Comparison of ENCODE assay signal across 11 cellular contexts in genomic region chr1:30966690-30967369, GRCh38. TPM values are rescaled to one million over a fixed set of nuclear protein-coding genes. Genes with fewer than 3 reads are reported as not detected.
DNase-seq lines count a peak whose midpoint lies in the region; ATAC-seq and TF ChIP-seq lines count a peak whose summit lies in the region.
"Had no signal": no experiment of that assay in that cellular context is flagged by ENCODE, and none has a peak within 500 bp of the region (broad histone marks: within the 10 kb centered on the region; RNA-seq: fewer than 3 reads in every experiment).

No MANE protein-coding gene starts in this region.

- no peaks in the 10 kb centered on the region for H4K20me1 ChIP-seq in mammary epithelial cell (ENCODE audit: insufficient read depth, low read length)

- H3K27ac Mint-ChIP-seq in naive thymus-derived CD8-positive, alpha-beta T cell, result peak overlapping the region in 6 of 10 donors; percentile 16 to 80 (median 36)

- H3K9me3 Mint-ChIP-seq in naive thymus-derived CD8-positive, alpha-beta T cell, result no peaks in the 10 kb centered on the region

- POLR2A ChIA-PET in naive thymus-derived CD8-positive, alpha-beta T cell (lab: Charles Lee), result no interaction called here

- CTCF ChIA-PET in mammary epithelial cell (lab: Charles Lee; ENCODE audit: low non-redundant PET), result no interaction called here

- H3K36me3 ChIP-seq in mammary epithelial cell (ENCODE audit: insufficient read depth, low read length), result peaks cover 51% of the 10 kb centered on the region

- H3K27me3 Mint-ChIP-seq in naive thymus-derived CD8-positive, alpha-beta T cell, result no peaks in the 10 kb centered on the region

- 60% methylated on average over 8 of the region's 8 CpGs for WGBS in mammary epithelial cell (ENCODE audit: low coverage, missing lambda C conversion rate)

- dilution Hi-C loops in mammary epithelial cell (cut with HindIII; ENCODE audit: low sequenced_read_pairs), result no loop called here

- DNase-seq in DMS79 (lab: John Stamatoyannopoulos, UW) (peak; percentile 93), NCI-H1694 treated with DMSO at 0.1 percent for 48 hours (lab: John Stamatoyannopoulos, UW) (peak; percentile 70), mammary epithelial cell (peak; percentile 31), nucleus accumbens (lab: John Stamatoyannopoulos, UW) (no peak), cortex of kidney (lab: John Stamatoyannopoulos, UW) (no peak), SKM-1 (lab: John Stamatoyannopoulos, UW; ENCODE audit: unreplicated experiment) (no peak)
- DNase-seq in naive thymus-derived CD8-positive, alpha-beta T cell, result no peak
- no peak for DNase-seq in stimulated activated CD4-positive, alpha-beta T cell treated with anti-CD3 and anti-CD28 coated beads, Interleukin-4, amount 100 ng/mL, for 24 hours
- DNase-seq: KG1, occipital lobe, upper lobe of right lung had no signal

- ATAC-seq in naive thymus-derived CD8-positive, alpha-beta T cell, result no peak
- ATAC-seq: upper lobe of right lung had no signal

- no peak overlapping the region for H3K4me3 Mint-ChIP-seq in naive thymus-derived CD8-positive, alpha-beta T cell

- H3K9ac ChIP-seq in mammary epithelial cell (ENCODE audit: insufficient read depth, low read length), result no peak overlapping the region

- H3K27ac ChIP-seq in mammary epithelial cell (ENCODE audit: insufficient read depth, low read depth, low read length), result no peak overlapping the region
- H3K27ac ChIP-seq: upper lobe of right lung had no signal

- in situ Hi-C loops in mammary epithelial cell (cut with MboI; ENCODE audit: low sequenced_read_pairs in 2 of 2), result no loop called here

- H3K79me2 ChIP-seq in mammary epithelial cell (ENCODE audit: insufficient read depth, low read length), result peaks cover 91% of the 10 kb centered on the region

- peaks cover 6 to 100% (median 24%) of the 10 kb centered on the region in 3 donors for H3K36me3 Mint-ChIP-seq in naive thymus-derived CD8-positive, alpha-beta T cell

- no peak overlapping the region for H2AFZ ChIP-seq in mammary epithelial cell (ENCODE audit: low read depth, low read length)

- H3K4me1 ChIP-seq in mammary epithelial cell (ENCODE audit: insufficient read depth, low read length), result peaks cover 11% of the 10 kb centered on the region
- H3K4me1 ChIP-seq: upper lobe of right lung had no signal

- peaks cover 0 to 26% (median 17%) of the 10 kb centered on the region in 4 donors for H3K4me1 Mint-ChIP-seq in naive thymus-derived CD8-positive, alpha-beta T cell

- H3K9me3 ChIP-seq in mammary epithelial cell (replicated peaks; ENCODE audit: insufficient read depth, low read length), result no peaks in the 10 kb centered on the region
- H3K9me3 ChIP-seq: upper lobe of right lung had no signal

- intact Hi-C loops in mammary epithelial cell (cut with micrococcal nuclease), result no loop called here

- no TSS peak for BruUV-seq in mammary epithelial cell (replicated peaks; lab: Mats Ljungman, UMichigan)

- no peak overlapping the region for H3K4me3 ChIP-seq in mammary epithelial cell (replicated peaks in 1 of 3; ENCODE audit: insufficient read depth in 1 of 3, low read depth in 2 of 3, low read length in 3 of 3)
- H3K4me3 ChIP-seq: upper lobe of right lung had no signal

- TF ChIP-seq CTCF in mammary epithelial cell (conservative IDR thresholded peaks at IDR 0.05 in 1 of 2, IDR thresholded peaks at IDR 0.05 in 1 of 2; ENCODE audit: extremely low read depth in 1 of 2, insufficient read depth in 1 of 2, low read depth in 1 of 2, low read length in 2 of 2), result no peak

- peak overlapping the region; percentile 1 for H3K4me2 ChIP-seq in mammary epithelial cell (ENCODE audit: insufficient read depth, low read depth, low read length)

- no peaks in the 10 kb centered on the region for H3K27me3 ChIP-seq in mammary epithelial cell (ENCODE audit: insufficient read depth, low read length)
- H3K27me3 ChIP-seq: upper lobe of right lung had no signal

RNA-seq across cellular contexts. Expression of gene SDC3, which starts 58.3 kb away (rescaled TPM):
- total RNA-seq in mammary epithelial cell, result 10 to 100 TPM; 23.4 to 63.2 TPM
- 6.1 TPM for polyA plus RNA-seq in mammary epithelial cell
- 16.8 TPM for polyA minus RNA-seq in mammary epithelial cell
- total RNA-seq in naive thymus-derived CD8-positive, alpha-beta T cell, result under 1 TPM; 0.16 to 0.66 TPM
- not detected for polyA plus RNA-seq in naive thymus-derived CD8-positive, alpha-beta T cell

Comparison
In these comparisons a context has a peak if more than half of its experiments do, and no peak if none do; other contexts are left out.
1. DNase-seq: peak in DMS79 (single experiment), NCI-H1694 treated with DMSO at 0.1 percent for 48 hours (single experiment) and mammary epithelial cell (single experiment); none in naive thymus-derived CD8-positive, alpha-beta T cell (0 of 10), nucleus accumbens (0 of 56), cortex of kidney (single experiment), stimulated activated CD4-positive, alpha-beta T cell treated with anti-CD3 and anti-CD28 coated beads, Interleukin-4, amount 100 ng/mL, for 24 hours (single experiment) and SKM-1 (single experiment).
2. RNA of gene SDC3, which starts 58.3 kb away (total RNA-seq): 23.4 to 63.2 TPM in mammary epithelial cell; 0.16 to 0.66 TPM in naive thymus-derived CD8-positive, alpha-beta T cell; every median in the first group is over 10 times any median in the second.